ENCODE assay signal across 1 cellular context in the genomic region with DNA sequence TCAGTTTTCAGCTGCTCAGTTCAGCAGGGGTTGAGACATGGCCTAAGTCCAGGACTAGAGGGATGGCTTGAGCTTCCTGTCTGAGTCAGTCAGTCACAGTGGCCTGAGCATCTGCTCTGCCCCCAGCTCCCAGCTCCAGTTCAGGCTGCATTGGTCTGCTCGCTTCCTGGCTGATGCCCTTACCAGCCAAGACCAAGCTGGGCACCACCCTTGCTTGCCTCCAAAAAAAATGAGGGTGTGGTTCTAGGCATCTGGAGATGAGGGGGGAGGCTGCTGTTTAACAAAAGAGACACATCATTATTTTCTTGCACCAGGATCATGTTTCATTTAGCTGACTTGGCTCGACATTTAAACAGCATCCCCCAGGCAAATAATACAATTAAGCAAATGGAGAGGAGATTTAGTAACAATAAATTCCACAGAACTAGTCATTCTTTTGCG.
TF ChIP-seq lines count a peak whose summit lies in the region.

No MANE protein-coding gene starts in this region.

TF ChIP-seq in WTC11, 78 proteins besides CTCF, POLR2A, EP300 and RAD21 (continued from another document):
- TF ChIP-seq, protein P1, sequence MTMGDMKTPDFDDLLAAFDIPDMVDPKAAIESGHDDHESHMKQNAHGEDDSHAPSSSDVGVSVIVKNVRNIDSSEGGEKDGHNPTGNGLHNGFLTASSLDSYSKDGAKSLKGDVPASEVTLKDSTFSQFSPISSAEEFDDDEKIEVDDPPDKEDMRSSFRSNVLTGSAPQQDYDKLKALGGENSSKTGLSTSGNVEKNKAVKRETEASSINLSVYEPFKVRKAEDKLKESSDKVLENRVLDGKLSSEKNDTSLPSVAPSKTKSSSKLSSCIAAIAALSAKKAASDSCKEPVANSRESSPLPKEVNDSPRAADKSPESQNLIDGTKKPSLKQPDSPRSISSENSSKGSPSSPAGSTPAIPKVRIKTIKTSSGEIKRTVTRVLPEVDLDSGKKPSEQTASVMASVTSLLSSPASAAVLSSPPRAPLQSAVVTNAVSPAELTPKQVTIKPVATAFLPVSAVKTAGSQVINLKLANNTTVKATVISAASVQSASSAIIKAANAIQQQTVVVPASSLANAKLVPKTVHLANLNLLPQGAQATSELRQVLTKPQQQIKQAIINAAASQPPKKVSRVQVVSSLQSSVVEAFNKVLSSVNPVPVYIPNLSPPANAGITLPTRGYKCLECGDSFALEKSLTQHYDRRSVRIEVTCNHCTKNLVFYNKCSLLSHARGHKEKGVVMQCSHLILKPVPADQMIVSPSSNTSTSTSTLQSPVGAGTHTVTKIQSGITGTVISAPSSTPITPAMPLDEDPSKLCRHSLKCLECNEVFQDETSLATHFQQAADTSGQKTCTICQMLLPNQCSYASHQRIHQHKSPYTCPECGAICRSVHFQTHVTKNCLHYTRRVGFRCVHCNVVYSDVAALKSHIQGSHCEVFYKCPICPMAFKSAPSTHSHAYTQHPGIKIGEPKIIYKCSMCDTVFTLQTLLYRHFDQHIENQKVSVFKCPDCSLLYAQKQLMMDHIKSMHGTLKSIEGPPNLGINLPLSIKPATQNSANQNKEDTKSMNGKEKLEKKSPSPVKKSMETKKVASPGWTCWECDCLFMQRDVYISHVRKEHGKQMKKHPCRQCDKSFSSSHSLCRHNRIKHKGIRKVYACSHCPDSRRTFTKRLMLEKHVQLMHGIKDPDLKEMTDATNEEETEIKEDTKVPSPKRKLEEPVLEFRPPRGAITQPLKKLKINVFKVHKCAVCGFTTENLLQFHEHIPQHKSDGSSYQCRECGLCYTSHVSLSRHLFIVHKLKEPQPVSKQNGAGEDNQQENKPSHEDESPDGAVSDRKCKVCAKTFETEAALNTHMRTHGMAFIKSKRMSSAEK (CRISPR knock-in tag; IDR thresholded peaks at IDR 0.05; ENCODE audit: borderline replicate concordance): no peak
- no peak for TF ChIP-seq TEAD4 (CRISPR knock-in tag; IDR thresholded peaks at IDR 0.05)
- TF ChIP-seq, protein P2, sequence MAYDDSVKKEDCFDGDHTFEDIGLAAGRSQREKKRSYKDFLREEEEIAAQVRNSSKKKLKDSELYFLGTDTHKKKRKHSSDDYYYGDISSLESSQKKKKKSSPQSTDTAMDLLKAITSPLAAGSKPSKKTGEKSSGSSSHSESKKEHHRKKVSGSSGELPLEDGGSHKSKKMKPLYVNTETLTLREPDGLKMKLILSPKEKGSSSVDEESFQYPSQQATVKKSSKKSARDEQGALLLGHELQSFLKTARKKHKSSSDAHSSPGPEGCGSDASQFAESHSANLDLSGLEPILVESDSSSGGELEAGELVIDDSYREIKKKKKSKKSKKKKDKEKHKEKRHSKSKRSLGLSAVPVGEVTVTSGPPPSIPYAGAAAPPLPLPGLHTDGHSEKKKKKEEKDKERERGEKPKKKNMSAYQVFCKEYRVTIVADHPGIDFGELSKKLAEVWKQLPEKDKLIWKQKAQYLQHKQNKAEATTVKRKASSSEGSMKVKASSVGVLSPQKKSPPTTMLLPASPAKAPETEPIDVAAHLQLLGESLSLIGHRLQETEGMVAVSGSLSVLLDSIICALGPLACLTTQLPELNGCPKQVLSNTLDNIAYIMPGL (CRISPR knock-in tag; IDR thresholded peaks at IDR 0.05): no peak
- TF ChIP-seq, protein P3, sequence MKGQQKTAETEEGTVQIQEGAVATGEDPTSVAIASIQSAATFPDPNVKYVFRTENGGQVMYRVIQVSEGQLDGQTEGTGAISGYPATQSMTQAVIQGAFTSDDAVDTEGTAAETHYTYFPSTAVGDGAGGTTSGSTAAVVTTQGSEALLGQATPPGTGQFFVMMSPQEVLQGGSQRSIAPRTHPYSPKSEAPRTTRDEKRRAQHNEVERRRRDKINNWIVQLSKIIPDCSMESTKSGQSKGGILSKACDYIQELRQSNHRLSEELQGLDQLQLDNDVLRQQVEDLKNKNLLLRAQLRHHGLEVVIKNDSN (CRISPR knock-in tag; IDR thresholded peaks at IDR 0.05): no peak
